In genomic region chr12:53591301-53592206, GRCh38 we compare ENCODE assay signal across 12 cellular contexts. TPM values are rescaled to one million over a fixed set of nuclear protein-coding genes. Genes with fewer than 3 reads are reported as not detected.
DNase-seq lines count a peak whose midpoint lies in the region; ATAC-seq, FAIRE-seq and TF ChIP-seq lines count a peak whose summit lies in the region.
"Had no signal": no experiment of that assay in that cellular context is flagged by ENCODE, and none has a peak within 500 bp of the region (broad histone marks: within the 10 kb centered on the region; RNA-seq: fewer than 3 reads in every experiment).

No MANE protein-coding gene starts in this region.

- H3K9ac ChIP-seq in PC-3 (ENCODE audit: low read length), result no peak overlapping the region
- no peak overlapping the region for H3K9ac ChIP-seq in endothelial cell of umbilical vein (replicated peaks; ENCODE audit: extremely low read depth, insufficient read depth, low read length)

- H3K4me1 ChIP-seq in PC-3 (ENCODE audit: insufficient read depth, low read length), result no peaks in the 10 kb centered on the region
- peaks cover 47% of the 10 kb centered on the region for H3K4me1 ChIP-seq in endothelial cell of umbilical vein (ENCODE audit: control insufficient read depth, extremely low read depth, insufficient read depth, low read length)

- ATAC-seq in PC-3 (peak; percentile 66), naive B cell (ENCODE audit: low read depth in 2 of 2) (no peak), GM19452 (IDR thresholded peaks at IDR 0.05; ENCODE audit: unreplicated experiment) (no peak)
- ATAC-seq: HCT116 had no signal

- no peak overlapping the region for H3K4me2 ChIP-seq in PC-3 (ENCODE audit: low read length)
- peak overlapping the region; percentile 16 for H3K4me2 ChIP-seq in endothelial cell of umbilical vein (ENCODE audit: insufficient read depth, low read length)

- no peaks in the 10 kb centered on the region for H3K9me1 ChIP-seq in endothelial cell of umbilical vein (replicated peaks; ENCODE audit: control insufficient read depth, extremely low read depth, insufficient read depth, low read length)

- peak; percentile 64 for FAIRE-seq in endothelial cell of umbilical vein (lab: Jason Lieb, UNC)
- no peak for FAIRE-seq in GM12892 (lab: Jason Lieb, UNC)
- FAIRE-seq: HTR-8/SVneo had no signal

- H3K27ac ChIP-seq in 22Rv1 (peak overlapping the region; percentile 45), PC-3 (ENCODE audit: low read length) (no peak overlapping the region), endothelial cell of umbilical vein (ENCODE audit: insufficient read depth, low read depth, low read length) (no peak overlapping the region)

- intact Hi-C loops in PC-3 (cut with micrococcal nuclease), result loop anchor here (2.0 to 5.0 kb wide), 2 partner anchors 17 to 49 kb away; no protein-coding TSS in a partner anchor
- intact Hi-C loops in endothelial cell of umbilical vein (cut with micrococcal nuclease), result no loop called here

- H3K79me2 ChIP-seq in PC-3 (ENCODE audit: low read length) (0 out of 2 replicates have a peak, but pooled peaks cover 11% of the 10 kb centered on the region), endothelial cell of umbilical vein (ENCODE audit: control insufficient read depth, insufficient read depth, low read length) (peaks cover 61% of the 10 kb centered on the region)

- H3K9me3 Mint-ChIP-seq in naive B cell, result no peaks in the 10 kb centered on the region
- H3K9me3 Mint-ChIP-seq: activated CD4-positive, alpha-beta memory T cell treated with anti-CD3 and anti-CD28 coated beads for 36 hours; central memory CD8-positive, alpha-beta T cell had no signal

- dilution Hi-C loops in endothelial cell of umbilical vein (cut with MboI; ENCODE audit: extremely low pct_ligation_motif_present, low sequenced_read_pairs), result no loop called here

- no peaks in the 10 kb centered on the region for H3F3A ChIP-seq in PC-3 (ENCODE audit: low read length, unreplicated experiment)

- POLR2A ChIA-PET in PC-3 (lab: Charles Lee; ENCODE audit: unreplicated experiment) (interaction anchor here (0.5 kb wide), 1 partner anchor 29 kb away, joined by 3 read pairs; no protein-coding TSS in a partner anchor), endothelial cell of umbilical vein (lab: Charles Lee) (interaction anchor here (0.5 kb wide), 1 partner anchor 37 kb away, joined by 4 read pairs; no protein-coding TSS in a partner anchor)

- H3K27me3 Mint-ChIP-seq in naive B cell, result no peaks in the 10 kb centered on the region
- H3K27me3 Mint-ChIP-seq: activated CD4-positive, alpha-beta memory T cell treated with anti-CD3 and anti-CD28 coated beads for 36 hours; central memory CD8-positive, alpha-beta T cell had no signal

- CTCF ChIA-PET in PC-3 (lab: Charles Lee) (interaction anchor here (0.5 to 1.0 kb wide), 3 partner anchors 33 to 67 kb away, joined by 3 read pairs; no protein-coding TSS in a partner anchor), endothelial cell of umbilical vein (lab: Charles Lee) (interaction anchor here (1.0 to 2.4 kb wide), 10 partner anchors 10 to 155 kb away, joined by 3 to 28 read pairs (median 6); partner anchors contain the start of gene ATP5MC2)

- H2AFZ ChIP-seq in PC-3 (ENCODE audit: low read length) (no peak overlapping the region), endothelial cell of umbilical vein (ENCODE audit: low read depth, low read length) (no peak overlapping the region)

- H3K9me2 ChIP-seq in PC-3 (replicated peaks; ENCODE audit: low read length), result no peaks in the 10 kb centered on the region

- no TSS peak for BruUV-seq in PC-3 (replicated peaks; lab: Mats Ljungman, UMichigan)
- no TSS peak for BruUV-seq in endothelial cell of umbilical vein (replicated peaks; lab: Mats Ljungman, UMichigan)

- H3K9me3 ChIP-seq in PC-3 (ENCODE audit: low read length) (no peaks in the 10 kb centered on the region), endothelial cell of umbilical vein (replicated peaks; ENCODE audit: control insufficient read depth, insufficient read depth, low read length) (no peaks in the 10 kb centered on the region)

- H3K4me3 ChIP-seq in PC-3 (ENCODE audit: low read length) (no peak overlapping the region), endothelial cell of umbilical vein (replicated peaks in 1 of 3; ENCODE audit: insufficient read depth in 1 of 3, low read depth in 1 of 3, low read length in 3 of 3) (no peak overlapping the region)

- TF ChIP-seq CTCF in 22Rv1 (IDR thresholded peaks at IDR 0.05) (no peak), PC-3 (conservative IDR thresholded peaks at IDR 0.05; ENCODE audit: low read depth, low read length) (no peak), endothelial cell of umbilical vein (IDR thresholded peaks at IDR 0.05; ENCODE audit: extremely low read depth in 1 of 2, insufficient read depth in 1 of 2, low read depth in 1 of 2, low read length in 2 of 2) (no peak)

- H3K36me3 ChIP-seq in PC-3 (ENCODE audit: low read depth, low read length) (no peaks in the 10 kb centered on the region), endothelial cell of umbilical vein (ENCODE audit: control insufficient read depth in 2 of 2, extremely low read depth in 1 of 2, insufficient read depth in 2 of 2, low read length in 2 of 2) (peaks cover 0 to 2% of the 10 kb centered on the region in 2 experiments)

- no peaks in the 10 kb centered on the region for H4K20me1 ChIP-seq in PC-3 (ENCODE audit: low read length)
- H4K20me1 ChIP-seq in endothelial cell of umbilical vein (replicated peaks; ENCODE audit: control insufficient read depth, extremely low read depth, insufficient read depth, low read length), result no peaks in the 10 kb centered on the region

- H3K27me3 ChIP-seq in PC-3 (ENCODE audit: low read length) (no peaks in the 10 kb centered on the region), endothelial cell of umbilical vein (ENCODE audit: control insufficient read depth in 2 of 2, insufficient read depth in 2 of 2, low read length in 2 of 2) (no peaks in the 10 kb centered on the region)

- no peak for TF ChIP-seq POLR2A in endothelial cell of umbilical vein (IDR thresholded peaks at IDR 0.05; ENCODE audit: low read depth, low read length)
- TF ChIP-seq POLR2A in GM12892 (IDR thresholded peaks at IDR 0.05; ENCODE audit: low read depth, low read length), result no peak

- H3K4me1 Mint-ChIP-seq in naive B cell, result peaks cover 4 to 23% (median 12%) of the 10 kb centered on the region in 3 donors

- DNase-seq in PC-3, result no peak
- peak; percentile 42 for DNase-seq in endothelial cell of umbilical vein (ENCODE audit: low read depth, low spot score)
- no peak for DNase-seq in naive B cell
- no peak for DNase-seq in GM12892 (ENCODE audit: insufficient read length)
- DNase-seq in cortex of kidney (lab: John Stamatoyannopoulos, UW), result no peak
- no peak for DNase-seq in stimulated activated CD4-positive, alpha-beta T cell treated with anti-CD3 and anti-CD28 coated beads, Interleukin-2, amount 100 ng/mL, for 24 hours
- DNase-seq: activated CD4-positive, alpha-beta memory T cell treated with anti-CD3 and anti-CD28 coated beads for 36 hours had no signal

- no peaks in the 10 kb centered on the region for H3K36me3 Mint-ChIP-seq in naive B cell
- H3K36me3 Mint-ChIP-seq: activated CD4-positive, alpha-beta memory T cell treated with anti-CD3 and anti-CD28 coated beads for 36 hours had no signal

- H3K4me3 Mint-ChIP-seq in naive B cell, result no peak overlapping the region
- H3K4me3 Mint-ChIP-seq: activated CD4-positive, alpha-beta memory T cell treated with anti-CD3 and anti-CD28 coated beads for 36 hours; central memory CD8-positive, alpha-beta T cell had no signal

- H3K27ac Mint-ChIP-seq in naive B cell, result peak overlapping the region in 4 of 6 donors; percentile 15 to 40 (median 20)
- H3K27ac Mint-ChIP-seq: activated CD4-positive, alpha-beta memory T cell treated with anti-CD3 and anti-CD28 coated beads for 36 hours had no signal

TF ChIP-seq in endothelial cell of umbilical vein, 7 proteins besides CTCF, POLR2A, EP300 and RAD21:
- no peak for TF ChIP-seq POLR2AphosphoS5 (IDR thresholded peaks at IDR 0.05; ENCODE audit: insufficient read depth, low read depth, low read length)

RNA-seq across cellular contexts. Expression of gene ATF7, which starts 34.6 kb away (rescaled TPM):
- 7.9 and 14.2 TPM in 2 replicates for total RNA-seq in PC-3 (2014; rRNA removed)
- 56.9 and 68.5 TPM in 2 replicates for total RNA-seq in endothelial cell of umbilical vein
- polyA plus RNA-seq in endothelial cell of umbilical vein, result 31.4 and 36.0 TPM in 2 replicates
- 28.0 and 28.4 TPM in 2 replicates for polyA plus RNA-seq in endothelial cell of umbilical vein (2011; cell fraction: cytosol; rRNA removed)
- 68.6 and 78.7 TPM in 2 replicates for polyA plus RNA-seq in endothelial cell of umbilical vein (2011; cell fraction: nucleus; rRNA removed)
- polyA plus RNA-seq in endothelial cell of umbilical vein (2012), result 28.7 and 33.8 TPM in 2 replicates
- 64.9 and 76.4 TPM in 2 replicates for polyA minus RNA-seq in endothelial cell of umbilical vein
- polyA minus RNA-seq in endothelial cell of umbilical vein (2011; cell fraction: cytosol; rRNA and poly(A)+ RNA removed), result 14.8 TPM
- polyA minus RNA-seq in endothelial cell of umbilical vein (2011; cell fraction: nucleus; rRNA and poly(A)+ RNA removed), result 55.6 and 80.4 TPM in 2 replicates
- 10 to 100 TPM; 12.2 to 18.7 (median 16.2) TPM for polyA plus RNA-seq in naive B cell (ENCODE audit: low read depth in 6 of 6)
- polyA plus RNA-seq in GM12892 (2012; ENCODE audit: missing spikeins), result 14.5 TPM
